9 cellular contexts compared by ENCODE assay signal in the genomic region with DNA sequence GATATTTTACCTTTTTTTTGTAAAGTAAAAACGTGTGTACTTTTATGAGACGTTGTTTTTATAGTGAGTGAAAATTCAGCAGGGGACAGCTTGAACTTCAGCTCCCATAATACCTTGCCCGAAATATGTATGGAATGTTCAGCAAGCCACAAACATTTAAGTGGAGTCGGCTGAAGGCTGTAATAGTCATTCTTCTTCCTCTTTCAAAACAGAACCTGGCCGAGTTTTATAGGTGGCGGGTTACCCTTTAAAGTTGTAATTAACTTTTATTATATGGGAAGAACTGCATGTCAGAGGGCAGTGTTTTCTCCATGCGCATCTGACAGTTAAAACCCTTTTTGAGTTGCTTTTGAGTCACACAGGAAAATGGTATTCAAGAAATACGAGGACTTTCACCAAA. TPM values are rescaled to one million over a fixed set of nuclear protein-coding genes. Genes with fewer than 3 reads are reported as not detected.
DNase-seq lines count a peak whose midpoint lies in the region; ATAC-seq, FAIRE-seq and TF ChIP-seq lines count a peak whose summit lies in the region.
"Had no signal": no experiment of that assay in that cellular context is flagged by ENCODE, and none has a peak within 500 bp of the region (broad histone marks: within the 10 kb centered on the region; RNA-seq: fewer than 3 reads in every experiment).

No MANE protein-coding gene starts in this region.

- H3K4me1 Mint-ChIP-seq in activated naive CD8-positive, alpha-beta T cell treated with anti-CD3 and anti-CD28 coated beads, Interleukin-2, amount 50 U/mL, for 24 hours: peaks cover 30% of the 10 kb centered on the region

- 0 out of 2 replicates have a peak overlapping the region, but pooled peaks have one; percentile 62 for H3K4me3 ChIP-seq in AG04449 (ENCODE audit: low read depth, low read length)

- ATAC-seq in left colon: peak; percentile 47
- no peak for ATAC-seq in omental fat pad (ENCODE audit: low FRiP score)
- ATAC-seq in activated naive CD8-positive, alpha-beta T cell treated with anti-CD3 and anti-CD28 coated beads, Interleukin-2, amount 50 U/mL, for 24 hours: no peak
- ATAC-seq in GM18511 (IDR thresholded peaks at IDR 0.05; ENCODE audit: unreplicated experiment): no peak
- ATAC-seq: psoas muscle had no signal

- no peaks in the 10 kb centered on the region for H3K9me3 Mint-ChIP-seq in activated naive CD8-positive, alpha-beta T cell treated with anti-CD3 and anti-CD28 coated beads, Interleukin-2, amount 50 U/mL, for 24 hours

- intact Hi-C loops in left colon (cut with DNase I, micrococcal nuclease): no loop called here

- CTCF ChIA-PET in AG04449 (lab: Yijun Ruan, JAX): interaction anchor here (1.4 to 3.7 kb wide), 4 partner anchors 13 to 132 kb away, joined by 3 to 21 read pairs (median 6); no protein-coding TSS in a partner anchor

- peaks cover 2% of the 10 kb centered on the region for H3K27me3 Mint-ChIP-seq in activated naive CD8-positive, alpha-beta T cell treated with anti-CD3 and anti-CD28 coated beads, Interleukin-2, amount 50 U/mL, for 24 hours

- no peak overlapping the region for H3K27ac Mint-ChIP-seq in activated naive CD8-positive, alpha-beta T cell treated with anti-CD3 and anti-CD28 coated beads, Interleukin-2, amount 50 U/mL, for 24 hours

- DNase-seq in AG04449 (ENCODE audit: low read depth, low spot score): no peak
- DNase-seq in HTR-8/SVneo (ENCODE audit: insufficient read length, low spot score): peak; percentile 64
- DNase-seq in amniotic epithelial cell (ENCODE audit: low read depth): peak; percentile 77
- DNase-seq in left colon: no peak
- no peak for DNase-seq in omental fat pad (ENCODE audit: low spot score)
- no peak for DNase-seq in activated naive CD8-positive, alpha-beta T cell treated with anti-CD3 and anti-CD28 coated beads, Interleukin-2, amount 50 U/mL, for 24 hours
- DNase-seq in stimulated activated naive CD4-positive, alpha-beta T cell treated with Interleukin-2 at 50 U/mL for 16 hours (lab: John Stamatoyannopoulos, UW): no peak
- DNase-seq: psoas muscle had no signal

- no peak for FAIRE-seq in HTR-8/SVneo (lab: Jason Lieb, UNC)

- no peak overlapping the region for H3K4me3 Mint-ChIP-seq in activated naive CD8-positive, alpha-beta T cell treated with anti-CD3 and anti-CD28 coated beads, Interleukin-2, amount 50 U/mL, for 24 hours

- POLR2A ChIA-PET in AG04449 (lab: Yijun Ruan, JAX): no interaction called here

- no peak for TF ChIP-seq CTCF in AG04449 (IDR thresholded peaks at IDR 0.05; ENCODE audit: insufficient read depth, low read length, missing control alignments)
- TF ChIP-seq CTCF in omental fat pad (IDR thresholded peaks at IDR 0.05): no peak

- H3K36me3 Mint-ChIP-seq in activated naive CD8-positive, alpha-beta T cell treated with anti-CD3 and anti-CD28 coated beads, Interleukin-2, amount 50 U/mL, for 24 hours (ENCODE audit: low read depth): peaks cover 4% of the 10 kb centered on the region

RNA-seq across cellular contexts. Expression of gene CLDN34, which starts 50.7 kb away (rescaled TPM):
- total RNA-seq in left colon: 1 to 10 TPM in 1 of 2 donors, under 1 TPM in 1; 0.89 to 1.1 TPM
- total RNA-seq in omental fat pad: not detected
- total RNA-seq: psoas muscle had no signal

Comparison
In these comparisons a context has a peak if more than half of its experiments do, and no peak if none do; other contexts are left out.
1. DNase-seq: peak in HTR-8/SVneo (single experiment) and amniotic epithelial cell (single experiment); none in AG04449 (single experiment), left colon (0 of 2), omental fat pad (single experiment), activated naive CD8-positive, alpha-beta T cell treated with anti-CD3 and anti-CD28 coated beads, Interleukin-2, amount 50 U/mL, for 24 hours (single experiment) and stimulated activated naive CD4-positive, alpha-beta T cell treated with Interleukin-2 at 50 U/mL for 16 hours (single experiment).